2 cellular contexts compared by ENCODE assay signal in genomic region chr2:232537079-232537478, GRCh38.
TF ChIP-seq lines count a peak whose summit lies in the region.

No MANE protein-coding gene starts in this region.

TF ChIP-seq in GM12878, 131 proteins besides CTCF, POLR2A, EP300 and RAD21:
- no peak for TF ChIP-seq MLLT1 (IDR thresholded peaks at IDR 0.05)
- TF ChIP-seq JUND (IDR thresholded peaks at IDR 0.05; ENCODE audit: low read depth, low read length) = no peak
- TF ChIP-seq, protein P1, sequence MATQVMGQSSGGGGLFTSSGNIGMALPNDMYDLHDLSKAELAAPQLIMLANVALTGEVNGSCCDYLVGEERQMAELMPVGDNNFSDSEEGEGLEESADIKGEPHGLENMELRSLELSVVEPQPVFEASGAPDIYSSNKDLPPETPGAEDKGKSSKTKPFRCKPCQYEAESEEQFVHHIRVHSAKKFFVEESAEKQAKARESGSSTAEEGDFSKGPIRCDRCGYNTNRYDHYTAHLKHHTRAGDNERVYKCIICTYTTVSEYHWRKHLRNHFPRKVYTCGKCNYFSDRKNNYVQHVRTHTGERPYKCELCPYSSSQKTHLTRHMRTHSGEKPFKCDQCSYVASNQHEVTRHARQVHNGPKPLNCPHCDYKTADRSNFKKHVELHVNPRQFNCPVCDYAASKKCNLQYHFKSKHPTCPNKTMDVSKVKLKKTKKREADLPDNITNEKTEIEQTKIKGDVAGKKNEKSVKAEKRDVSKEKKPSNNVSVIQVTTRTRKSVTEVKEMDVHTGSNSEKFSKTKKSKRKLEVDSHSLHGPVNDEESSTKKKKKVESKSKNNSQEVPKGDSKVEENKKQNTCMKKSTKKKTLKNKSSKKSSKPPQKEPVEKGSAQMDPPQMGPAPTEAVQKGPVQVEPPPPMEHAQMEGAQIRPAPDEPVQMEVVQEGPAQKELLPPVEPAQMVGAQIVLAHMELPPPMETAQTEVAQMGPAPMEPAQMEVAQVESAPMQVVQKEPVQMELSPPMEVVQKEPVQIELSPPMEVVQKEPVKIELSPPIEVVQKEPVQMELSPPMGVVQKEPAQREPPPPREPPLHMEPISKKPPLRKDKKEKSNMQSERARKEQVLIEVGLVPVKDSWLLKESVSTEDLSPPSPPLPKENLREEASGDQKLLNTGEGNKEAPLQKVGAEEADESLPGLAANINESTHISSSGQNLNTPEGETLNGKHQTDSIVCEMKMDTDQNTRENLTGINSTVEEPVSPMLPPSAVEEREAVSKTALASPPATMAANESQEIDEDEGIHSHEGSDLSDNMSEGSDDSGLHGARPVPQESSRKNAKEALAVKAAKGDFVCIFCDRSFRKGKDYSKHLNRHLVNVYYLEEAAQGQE (IDR thresholded peaks at IDR 0.05; ENCODE audit: low read depth, low read length) = no peak
TF ChIP-seq in GM12878: peak in this region for 0.

TF ChIP-seq in liver, 16 proteins besides CTCF, POLR2A, EP300 and RAD21:
- TF ChIP-seq GABPA (IDR thresholded peaks at IDR 0.05 in 1 of 2, conservative IDR thresholded peaks at IDR 0.05 in 1 of 2) = no peak
TF ChIP-seq in liver: peak in this region for 0.
